In the genomic region with DNA sequence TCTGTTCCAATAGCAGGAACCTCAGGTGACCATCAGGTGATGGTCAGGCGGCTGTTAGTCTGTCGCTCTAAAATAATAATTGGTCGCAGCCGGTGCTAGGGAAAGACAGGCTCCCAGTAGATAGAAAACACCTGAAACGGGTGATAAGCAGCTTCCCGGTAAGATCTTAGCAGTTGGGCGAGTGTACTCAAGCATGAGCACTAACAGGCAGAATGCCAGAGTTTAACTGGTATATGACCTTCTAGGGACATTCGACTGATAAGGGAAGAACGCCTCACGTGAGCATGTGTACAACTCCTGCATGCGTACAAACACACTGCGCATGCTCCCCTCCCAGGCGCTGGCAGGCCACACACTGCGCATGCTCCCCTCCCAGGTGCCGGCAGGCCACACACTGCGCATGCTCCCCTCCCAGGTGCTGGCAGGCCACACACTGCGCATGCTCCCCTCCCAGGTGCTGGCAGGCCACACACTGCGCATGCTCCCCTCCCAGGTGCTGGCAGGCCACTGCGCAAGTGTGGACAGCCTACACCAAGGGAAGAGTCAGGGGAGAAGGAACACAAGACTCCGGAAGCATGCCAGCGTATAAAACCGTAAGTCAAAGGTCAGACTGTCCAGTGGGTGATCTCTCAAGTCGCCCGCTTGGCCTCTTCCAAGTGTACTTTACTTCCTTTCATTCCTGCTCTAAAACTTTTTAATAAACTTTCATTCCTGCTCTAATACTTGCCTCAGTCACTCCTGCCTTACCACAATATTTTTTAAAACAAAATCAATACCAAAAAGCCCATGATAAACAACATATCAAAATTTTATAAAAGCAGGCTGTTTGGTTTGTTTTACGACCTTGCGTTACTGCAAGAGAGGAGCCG, we compare ENCODE assay signal across 8 cellular contexts. TPM values are rescaled to one million over a fixed set of nuclear protein-coding genes. Genes with fewer than 3 reads are reported as not detected.
DNase-seq lines count a peak whose midpoint lies in the region; ATAC-seq and TF ChIP-seq lines count a peak whose summit lies in the region.

No MANE protein-coding gene starts in this region.

- CTCF ChIA-PET in activated naive CD4-positive, alpha-beta T cell treated with anti-CD3 and anti-CD28 coated beads, Interleukin-2, amount 10 ng/mL, durations not matched to agents 7 days and 5 days (lab: Charles Lee): no interaction called here

- H3K27me3 Mint-ChIP-seq in activated naive CD4-positive, alpha-beta T cell treated with anti-CD3 and anti-CD28 coated beads, Interleukin-2, amount 10 ng/mL, durations not matched to agents 7 days and 5 days: peaks cover 38% of the 10 kb centered on the region

- TF ChIP-seq CTCF in hepatocyte (IDR thresholded peaks at IDR 0.05; ENCODE audit: poor library complexity): no peak
- no peak for TF ChIP-seq CTCF in GM13977 (IDR thresholded peaks at IDR 0.05; ENCODE audit: extremely low read depth, insufficient read depth, missing control alignments)

- no peaks in the 10 kb centered on the region for H3K9me3 ChIP-seq in skeletal muscle satellite cell (replicated peaks; ENCODE audit: low read length)
- no peaks in the 10 kb centered on the region for H3K9me3 ChIP-seq in hepatocyte (ENCODE audit: low read depth)

- peak overlapping the region; percentile 52 for H3K4me3 Mint-ChIP-seq in activated naive CD4-positive, alpha-beta T cell treated with anti-CD3 and anti-CD28 coated beads, Interleukin-2, amount 10 ng/mL, durations not matched to agents 7 days and 5 days

- no peaks in the 10 kb centered on the region for H3K9me3 Mint-ChIP-seq in activated naive CD4-positive, alpha-beta T cell treated with anti-CD3 and anti-CD28 coated beads, Interleukin-2, amount 10 ng/mL, durations not matched to agents 7 days and 5 days

- H3K27ac ChIP-seq in hepatocyte: no peak overlapping the region

- peaks cover 7% of the 10 kb centered on the region for H3K4me1 ChIP-seq in skeletal muscle satellite cell (ENCODE audit: control insufficient read depth, insufficient read depth, low read length)
- no peaks in the 10 kb centered on the region for H3K4me1 ChIP-seq in hepatocyte (ENCODE audit: insufficient read depth)

- no peaks in the 10 kb centered on the region for H3K36me3 Mint-ChIP-seq in activated naive CD4-positive, alpha-beta T cell treated with anti-CD3 and anti-CD28 coated beads, Interleukin-2, amount 10 ng/mL, durations not matched to agents 7 days and 5 days

- no peak overlapping the region for H2AFZ ChIP-seq in hepatocyte

- H3K9ac ChIP-seq in skeletal muscle satellite cell (ENCODE audit: low read depth, low read length): peak overlapping the region; percentile 72

- DNase-seq in ELR (ENCODE audit: low read depth) (peak; percentile 49), NCI-H2227 (lab: John Stamatoyannopoulos, UW; ENCODE audit: unreplicated experiment) (peak; percentile 61), left cardiac atrium (peak; percentile 65), hepatocyte (ENCODE audit: low spot score) (no peak), T-helper 9 cell (no peak), GM13977 (ENCODE audit: low spot score) (no peak)
- peak; percentile 58 for DNase-seq in activated naive CD4-positive, alpha-beta T cell treated with anti-CD3 and anti-CD28 coated beads, Interleukin-2, amount 10 ng/mL, durations not matched to agents 7 days and 5 days

- in situ Hi-C loops in GM13977 (cut with MboI; ENCODE audit: low pct_unique_long_range_greater_than_20kb, low sequenced_read_pairs, unreplicated experiment): no loop called here

- WGBS in hepatocyte (ENCODE audit: low lambda C conversion rate, missing lambda C conversion rate): 93% methylated on average over 27 of the region's 27 CpGs

- intact Hi-C loops in left cardiac atrium (cut with DNase I): no loop called here

- peak; percentile 91 to 95 for ATAC-seq in left cardiac atrium

- H3K4me2 ChIP-seq in skeletal muscle satellite cell (ENCODE audit: low read length) (peak overlapping the region; percentile 76), hepatocyte (no peak overlapping the region)

- peak overlapping the region; percentile 55 for H3K27ac Mint-ChIP-seq in activated naive CD4-positive, alpha-beta T cell treated with anti-CD3 and anti-CD28 coated beads, Interleukin-2, amount 10 ng/mL, durations not matched to agents 7 days and 5 days

- no peaks in the 10 kb centered on the region for H3K9me2 ChIP-seq in hepatocyte (replicated peaks; ENCODE audit: insufficient read depth)

- H3K4me1 Mint-ChIP-seq in activated naive CD4-positive, alpha-beta T cell treated with anti-CD3 and anti-CD28 coated beads, Interleukin-2, amount 10 ng/mL, durations not matched to agents 7 days and 5 days: no peaks in the 10 kb centered on the region

- H3K4me3 ChIP-seq in skeletal muscle satellite cell (ENCODE audit: low read length): peak overlapping the region; percentile 68
- no peak overlapping the region for H3K4me3 ChIP-seq in hepatocyte

- H3K36me3 ChIP-seq in skeletal muscle satellite cell (ENCODE audit: insufficient read depth, low read length): no peaks in the 10 kb centered on the region
- no peaks in the 10 kb centered on the region for H3K36me3 ChIP-seq in hepatocyte (replicated peaks; ENCODE audit: insufficient read depth, low read depth)

- no peaks in the 10 kb centered on the region for H4K20me1 ChIP-seq in hepatocyte (ENCODE audit: insufficient read depth, poor library complexity, severe bottlenecking)

- H3K79me2 ChIP-seq in hepatocyte: no peaks in the 10 kb centered on the region

- H3K27me3 ChIP-seq in skeletal muscle satellite cell (ENCODE audit: control insufficient read depth, insufficient read depth, low read length): no peaks in the 10 kb centered on the region
- no peaks in the 10 kb centered on the region for H3K27me3 ChIP-seq in hepatocyte

RNA-seq across cellular contexts. Expression of a gene that starts 24.5 kb away (rescaled TPM):
- total RNA-seq in left cardiac atrium (not detected), hepatocyte (not detected in 2 replicates)
- not detected in 2 replicates for total RNA-seq in skeletal muscle satellite cell (2012; rRNA removed)
- polyA plus RNA-seq in hepatocyte: not detected in 2 replicates

RNA-seq across cellular contexts. Expression of a gene that starts 36.1 kb away (rescaled TPM):
- total RNA-seq in left cardiac atrium: 1 to 10 TPM; 2.6 to 5.6 TPM
- total RNA-seq in skeletal muscle satellite cell (2012; rRNA removed): 11.4 and 12.7 TPM in 2 replicates
- total RNA-seq in hepatocyte: 49.8 and 60.2 TPM in 2 replicates
- polyA plus RNA-seq in hepatocyte: 80.4 and 97.0 TPM in 2 replicates

Comparison
In these comparisons a context has a peak if more than half of its experiments do, and no peak if none do; other contexts are left out.
1. DNase-seq: peak in ELR (single experiment), NCI-H2227 (single experiment), activated naive CD4-positive, alpha-beta T cell treated with anti-CD3 and anti-CD28 coated beads, Interleukin-2, amount 10 ng/mL, durations not matched to agents 7 days and 5 days (single experiment) and left cardiac atrium (single experiment); none in hepatocyte (single experiment), T-helper 9 cell (single experiment) and GM13977 (single experiment).